In the genomic region with DNA sequence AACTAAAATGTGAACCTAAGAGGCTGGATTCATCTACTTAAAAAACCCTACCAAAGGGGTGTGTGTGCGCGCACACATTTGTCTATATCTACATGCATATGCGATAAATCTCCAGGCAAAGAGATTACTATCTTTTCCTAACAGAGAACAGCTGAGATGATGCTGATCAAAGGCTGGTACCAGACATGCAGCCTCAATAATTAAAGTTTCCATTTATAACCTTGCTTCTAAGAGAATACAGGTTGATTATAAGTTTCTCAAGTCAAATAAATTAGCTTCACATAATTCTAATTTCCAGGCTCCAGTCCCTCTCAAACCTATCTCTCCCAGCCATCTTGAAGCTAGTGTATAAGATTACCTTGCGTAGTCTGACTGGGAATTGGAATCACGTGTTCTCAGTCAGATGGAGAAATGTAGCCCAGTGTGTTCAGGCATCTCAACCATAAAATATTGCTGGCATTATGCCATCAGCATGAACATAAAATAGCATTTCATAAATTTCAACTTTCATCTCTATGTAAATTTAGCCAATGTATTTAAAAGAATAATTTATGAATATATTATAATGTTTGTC, we compare ENCODE assay signal across 29 cellular contexts.
"Had no signal": no experiment of that assay in that cellular context is flagged by ENCODE, and none has a peak within 500 bp of the region (broad histone marks: within the 10 kb centered on the region; RNA-seq: fewer than 3 reads in every experiment).

No MANE protein-coding gene starts in this region.

- ATAC-seq: activated CD4-positive, alpha-beta T cell treated with anti-CD3 and anti-CD28 coated beads for 36 hours; activated CD4-positive, CD25-positive, alpha-beta regulatory T cell treated with anti-CD3 and anti-CD28 coated beads, Interleukin-2, amount 50 U/mL, for 24 hours; activated CD8-positive, alpha-beta memory T cell treated with anti-CD3 and anti-CD28 coated beads, Interleukin-2, amount 10 ng/mL, durations not matched to agents 7 days and 5 days; activated CD8-positive, alpha-beta T cell treated with anti-CD3 and anti-CD28 coated beads, Interleukin-2, amount 10 ng/mL, durations not matched to agents 7 days and 5 days; activated naive CD8-positive, alpha-beta T cell treated with anti-CD3 and anti-CD28 coated beads, Interleukin-2, amount 50 U/mL, for 24 hours had no signal

- H3K4me1 ChIP-seq: ascending aorta had no signal

- H3K4me3 ChIP-seq: ascending aorta, cardiac muscle cell had no signal

- H3K27ac ChIP-seq: ascending aorta, cardiac muscle cell, VCaP had no signal

- H3K9me3 ChIP-seq: ascending aorta had no signal

- H3K36me3 ChIP-seq: ascending aorta, cardiac muscle cell had no signal

- DNase-seq: activated CD4-positive, alpha-beta memory T cell treated with anti-CD3 and anti-CD28 coated beads, Interleukin-2, amount 10 ng/mL, durations not matched to agents 7 days and 5 days; activated CD4-positive, alpha-beta T cell treated with anti-CD3 and anti-CD28 coated beads for 1 hour; activated CD4-positive, alpha-beta T cell treated with anti-CD3 and anti-CD28 coated beads for 36 hours; activated CD4-positive, alpha-beta T cell treated with anti-CD3 and anti-CD28 coated beads for 48 hours; activated CD4-positive, alpha-beta T cell treated with anti-CD3 and anti-CD28 coated beads, Interleukin-2, amount 10 ng/mL, durations not matched to agents 7 days and 5 days; activated CD4-positive, alpha-beta T cell treated with anti-CD3 and anti-CD28 coated beads, Interleukin-2, amount 50 U/mL, for 48 hours; activated CD4-positive, CD25-positive, alpha-beta regulatory T cell; activated CD8-positive, alpha-beta memory T cell treated with anti-CD3 and anti-CD28 coated beads for 24 hours; activated CD8-positive, alpha-beta memory T cell treated with anti-CD3 and anti-CD28 coated beads, Interleukin-2, amount 10 ng/mL, durations not matched to agents 7 days and 5 days; activated CD8-positive, alpha-beta memory T cell treated with anti-CD3 and anti-CD28 coated beads, Interleukin-2, amount 50 U/mL, for 48 hours; activated CD8-positive, alpha-beta T cell treated with anti-CD3 and anti-CD28 coated beads, Interleukin-2, amount 10 ng/mL, durations not matched to agents 7 days and 5 days; activated effector memory CD4-positive, alpha-beta T cell treated with Interleukin-2 at 50 U/mL for 16 hours; activated gamma-delta T cell; activated naive CD4-positive, alpha-beta T cell treated with anti-CD3 and anti-CD28 coated beads, Interleukin-2, amount 10 ng/mL, durations not matched to agents 7 days and 5 days; activated naive CD4-positive, alpha-beta T cell treated with Interleukin-2 at 50 U/mL for 16 hours; activated naive CD8-positive, alpha-beta T cell treated with anti-CD3 and anti-CD28 coated beads, Interleukin-2, amount 10 ng/mL, durations not matched to agents 7 days and 5 days; activated naive CD8-positive, alpha-beta T cell treated with anti-CD3 and anti-CD28 coated beads, Interleukin-2, amount 50 U/mL, for 24 hours; activated T-cell treated with anti-CD3 and anti-CD28 coated beads, Interleukin-2, amount 50 U/mL, for 24 hours; activated T-cell treated with anti-CD3 and anti-CD28 coated beads, Interleukin-2, amount 50 U/mL, for 48 hours; amygdala; anterior cingulate cortex; caudate nucleus; T-helper 1 cell; T-helper 2 cell; T-helper 9 cell had no signal

- H3K27me3 ChIP-seq: ascending aorta, cardiac muscle cell had no signal
